9 cellular contexts compared by ENCODE assay signal in the genomic region with DNA sequence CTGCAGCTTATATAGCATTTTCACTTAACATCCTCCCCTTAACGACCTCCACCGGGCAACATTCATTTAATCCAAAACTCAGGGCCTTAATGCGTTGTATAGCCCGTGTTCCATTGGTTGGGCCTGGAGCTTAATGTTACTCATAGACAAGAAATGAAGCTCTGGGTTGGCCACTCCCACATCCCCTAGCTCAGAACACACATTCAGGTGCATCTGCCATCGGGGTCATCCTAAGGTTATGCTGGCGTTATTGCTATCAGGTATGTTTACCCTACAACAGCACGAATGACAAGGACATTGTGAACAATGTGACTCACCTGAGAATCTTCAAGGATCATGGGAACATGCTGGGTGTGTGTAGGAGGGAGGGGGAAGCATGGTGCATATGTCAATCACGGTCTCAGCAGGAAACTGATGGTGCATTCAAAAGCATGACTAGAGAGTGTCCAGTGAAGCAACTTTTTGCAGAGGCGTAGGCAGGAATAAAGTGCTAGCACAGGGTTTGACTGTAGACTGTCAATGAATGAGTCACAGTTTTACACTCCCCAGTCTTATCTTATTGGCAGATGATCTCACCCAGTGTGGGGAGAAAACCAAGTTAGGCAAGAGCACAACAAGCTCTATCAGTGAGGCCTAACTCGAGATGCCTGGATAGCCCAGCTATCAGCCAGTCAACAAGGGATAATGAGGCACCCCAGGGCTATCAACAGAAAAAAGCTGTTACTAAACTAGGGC.
DNase-seq lines count a peak whose midpoint lies in the region; ATAC-seq and TF ChIP-seq lines count a peak whose summit lies in the region.
"Had no signal": no experiment of that assay in that cellular context is flagged by ENCODE, and none has a peak within 500 bp of the region (broad histone marks: within the 10 kb centered on the region; RNA-seq: fewer than 3 reads in every experiment).

No MANE protein-coding gene starts in this region.

- H3K9me3 ChIP-seq in spleen = no peaks in the 10 kb centered on the region

- WGBS in spleen, 5 donors = 74 to 87% (median 82%) methylated on average over 10 of the region's 10 CpGs

- H3K4me3 ChIP-seq in spleen = no peak overlapping the region

- intact Hi-C loops in spleen (cut with DNase I; ENCODE audit: low total_unique reads) = no loop called here

- no peaks in the 10 kb centered on the region for H3K36me3 ChIP-seq in spleen

- no peak for TF ChIP-seq CTCF in spleen (IDR thresholded peaks at IDR 0.05 in 8 of 11, conservative IDR thresholded peaks at IDR 0.05 in 3 of 11)

- no peaks in the 10 kb centered on the region for H3K4me1 ChIP-seq in spleen

- no peak for TF ChIP-seq POLR2A in spleen (IDR thresholded peaks at IDR 0.05)

- DNase-seq in AG08395 (ENCODE audit: low spot score) (peak; percentile 76), astrocyte of the hippocampus (ENCODE audit: low read depth, low spot score) (peak; percentile 71), kidney glomerular epithelial cell (lab: John Stamatoyannopoulos, UW) (peak; percentile 39), medulla oblongata (ENCODE audit: extremely low spot score) (no peak), spleen (no peak), T-helper 1 cell (no peak)
- DNase-seq: stimulated activated CD4-positive, alpha-beta T cell treated with anti-CD3 and anti-CD28 coated beads, Interleukin-2, amount 100 ng/mL, for 48 hours had no signal

- no peaks in the 10 kb centered on the region for H3K27me3 ChIP-seq in spleen (replicated peaks in 1 of 7)

- peak; percentile 56 for ATAC-seq in HG02798 (IDR thresholded peaks at IDR 0.05; ENCODE audit: poor library complexity, unreplicated experiment)
- ATAC-seq in HG03354 (IDR thresholded peaks at IDR 0.05; ENCODE audit: poor library complexity, severe bottlenecking, unreplicated experiment) = no peak

- no peak overlapping the region for H3K27ac ChIP-seq in spleen

Comparison
In these comparisons a context has a peak if more than half of its experiments do, and no peak if none do; other contexts are left out.
1. DNase-seq: peak in AG08395 (single experiment), astrocyte of the hippocampus (single experiment) and kidney glomerular epithelial cell (single experiment); none in medulla oblongata (single experiment), spleen (single experiment) and T-helper 1 cell (0 of 5).